Comparison of ENCODE assay signal across 24 cellular contexts in genomic region chr2:152444448-152444847, GRCh38.
A peak's percentile ranks its signal among the peaks of the same experiment; 100 is the strongest.
DNase-seq lines count a peak whose midpoint lies in the region; ATAC-seq and TF ChIP-seq lines count a peak whose summit lies in the region.
"Had no signal": no experiment of that assay in that cellular context is flagged by ENCODE, and none has a peak within 500 bp of the region (broad histone marks: within the 10 kb centered on the region; RNA-seq: fewer than 3 reads in every experiment).

No MANE protein-coding gene starts in this region.

- peaks cover 4% of the 10 kb centered on the region for H3K4me1 Mint-ChIP-seq in T-helper 2 cell treated with Interferon-gamma antibody and Interleukin-4, amounts not matched to agents 5 μg/mL and 100 μg/mL, for 36 hours (ENCODE audit: low read depth)
- H3K4me1 Mint-ChIP-seq: activated CD4-positive, alpha-beta T cell treated with anti-CD3 and anti-CD28 coated beads, Interleukin-2, amount 10 ng/mL, durations not matched to agents 7 days and 5 days; activated CD8-positive, alpha-beta memory T cell treated with anti-CD3 and anti-CD28 coated beads, Interleukin-2, amount 10 ng/mL, durations not matched to agents 7 days and 5 days had no signal

- H3K9me3 ChIP-seq in Panc1 (ENCODE audit: control insufficient read depth, insufficient read depth, low read depth, low read length) = no peaks in the 10 kb centered on the region
- H3K9me3 ChIP-seq in right lobe of liver = no peaks in the 10 kb centered on the region
- no peaks in the 10 kb centered on the region for H3K9me3 ChIP-seq in stomach
- H3K9me3 ChIP-seq: esophagus squamous epithelium, gastroesophageal sphincter had no signal

- TF ChIP-seq POLR2A in right lobe of liver (IDR thresholded peaks at IDR 0.05) (no peak), stomach (IDR thresholded peaks at IDR 0.05) (no peak)

- H3K9me3 Mint-ChIP-seq in T-helper 2 cell treated with Interferon-gamma antibody and Interleukin-4, amounts not matched to agents 5 μg/mL and 100 μg/mL, for 36 hours = no peaks in the 10 kb centered on the region
- H3K9me3 Mint-ChIP-seq: activated CD4-positive, alpha-beta T cell treated with anti-CD3 and anti-CD28 coated beads, Interleukin-2, amount 10 ng/mL, durations not matched to agents 7 days and 5 days had no signal

- no TSS peak for BruUV-seq in Panc1 (replicated peaks; lab: Mats Ljungman, UMichigan)

- no peaks in the 10 kb centered on the region for H3K36me3 Mint-ChIP-seq in T-helper 2 cell treated with Interferon-gamma antibody and Interleukin-4, amounts not matched to agents 5 μg/mL and 100 μg/mL, for 36 hours (ENCODE audit: low read depth)
- H3K36me3 Mint-ChIP-seq: activated CD8-positive, alpha-beta memory T cell treated with anti-CD3 and anti-CD28 coated beads, Interleukin-2, amount 10 ng/mL, durations not matched to agents 7 days and 5 days; CD4-positive, alpha-beta memory T cell had no signal

- CTCF ChIA-PET in Panc1 (lab: Charles Lee) = no interaction called here

- in situ Hi-C loops in Panc1 (cut with HindIII; ENCODE audit: low pct_unique_long_range_greater_than_20kb, low sequenced_read_pairs) = no loop called here

- H3K27ac ChIP-seq in Panc1 (ENCODE audit: low read length) (peak overlapping the region; percentile 13; the same call in 1 of the 2 replicates), caudate nucleus (ENCODE audit: low read depth, low read length) (peak overlapping the region; percentile 63), right lobe of liver (no peak overlapping the region), stomach (no peak overlapping the region)
- H3K27ac ChIP-seq: gastroesophageal sphincter, hepatocyte, HL-60 had no signal

- H3K27me3 ChIP-seq in Panc1 (ENCODE audit: control insufficient read depth, insufficient read depth, low read length) (no peaks in the 10 kb centered on the region), right lobe of liver (no peaks in the 10 kb centered on the region), stomach (no peaks in the 10 kb centered on the region)
- H3K27me3 ChIP-seq: esophagus squamous epithelium, gastroesophageal sphincter, hepatocyte had no signal

- no peak for TF ChIP-seq CTCF in Panc1 (IDR thresholded peaks at IDR 0.05)
- no peak for TF ChIP-seq CTCF in right lobe of liver (IDR thresholded peaks at IDR 0.05)
- TF ChIP-seq CTCF in stomach (IDR thresholded peaks at IDR 0.05) = no peak

- POLR2A ChIA-PET in Panc1 (lab: Charles Lee) = no interaction called here

- no peak overlapping the region for H3K4me3 ChIP-seq in Panc1 (ENCODE audit: low read depth in 2 of 2, low read length in 2 of 2)
- H3K4me3 ChIP-seq in right lobe of liver = no peak overlapping the region
- H3K4me3 ChIP-seq in stomach = no peak overlapping the region
- H3K4me3 ChIP-seq: esophagus squamous epithelium, gastroesophageal sphincter, GM12878, hepatocyte, smooth muscle cell had no signal

- WGBS in right lobe of liver (ENCODE audit: insufficient coverage, low coverage, low lambda C conversion rate, missing lambda C conversion rate) = 57% methylated on average over 3 of the region's 3 CpGs
- WGBS in stomach, 5 donors = 66 to 77% (median 71%) methylated on average over 3 of the region's 3 CpGs

- ATAC-seq in Panc1 (no peak), right lobe of liver (peak in 3 of 4 donors; percentile 33 to 59 (median 53))
- ATAC-seq: activated CD8-positive, alpha-beta memory T cell treated with anti-CD3 and anti-CD28 coated beads, Interleukin-2, amount 10 ng/mL, durations not matched to agents 7 days and 5 days; gastroesophageal sphincter; left colon; naive thymus-derived CD4-positive, alpha-beta T cell had no signal

- DNase-seq in Panc1 (ENCODE audit: low read depth, low spot score) (no peak), caudate nucleus (lab: John Stamatoyannopoulos, UW) (no peak), right lobe of liver (no peak), superior temporal gyrus (ENCODE audit: extremely low spot score) (peak; percentile 72), NOMO-1 treated with DMSO at 0.1 percent for 48 hours (lab: John Stamatoyannopoulos, UW; ENCODE audit: unreplicated experiment) (no peak), stomach (no peak)
- no peak for DNase-seq in T-helper 2 cell treated with Interferon-gamma antibody and Interleukin-4, amounts not matched to agents 5 μg/mL and 100 μg/mL, for 36 hours (ENCODE audit: low spot score)
- DNase-seq: activated CD4-positive, alpha-beta T cell treated with anti-CD3 and anti-CD28 coated beads, Interleukin-2, amount 10 ng/mL, durations not matched to agents 7 days and 5 days; activated CD8-positive, alpha-beta memory T cell treated with anti-CD3 and anti-CD28 coated beads, Interleukin-2, amount 10 ng/mL, durations not matched to agents 7 days and 5 days; activated naive CD4-positive, alpha-beta T cell treated with Interleukin-2 at 50 U/mL for 16 hours; CD4-positive, alpha-beta memory T cell; cortex of kidney; esophagus squamous epithelium; Karpas-422; left colon; MV-4-11; naive thymus-derived CD4-positive, alpha-beta T cell; NCI-H510A; stimulated activated CD4-positive, alpha-beta T cell treated with anti-CD3 and anti-CD28 coated beads, Interleukin-2, amount 100 ng/mL, for 24 hours had no signal

- H3K36me3 ChIP-seq in Panc1 (ENCODE audit: control insufficient read depth, insufficient read depth, low read length) (no peaks in the 10 kb centered on the region), right lobe of liver (no peaks in the 10 kb centered on the region), stomach (no peaks in the 10 kb centered on the region)
- H3K36me3 ChIP-seq: esophagus squamous epithelium, gastroesophageal sphincter had no signal

- H3K4me1 ChIP-seq in Panc1 (ENCODE audit: control insufficient read depth, insufficient read depth, low read length) (peaks cover 7% of the 10 kb centered on the region; the same call in 1 of the 2 replicates), right lobe of liver (no peaks in the 10 kb centered on the region), stomach (peaks cover 4 to 42% (median 22%) of the 10 kb centered on the region in 4 donors)

- TF ChIP-seq EP300 in stomach (IDR thresholded peaks at IDR 0.05) = no peak

- no peak overlapping the region for H3K4me3 Mint-ChIP-seq in T-helper 2 cell treated with Interferon-gamma antibody and Interleukin-4, amounts not matched to agents 5 μg/mL and 100 μg/mL, for 36 hours
- H3K4me3 Mint-ChIP-seq: activated CD4-positive, alpha-beta T cell treated with anti-CD3 and anti-CD28 coated beads, Interleukin-2, amount 10 ng/mL, durations not matched to agents 7 days and 5 days; activated CD8-positive, alpha-beta memory T cell treated with anti-CD3 and anti-CD28 coated beads, Interleukin-2, amount 10 ng/mL, durations not matched to agents 7 days and 5 days; CD4-positive, alpha-beta memory T cell; naive thymus-derived CD4-positive, alpha-beta T cell had no signal

- H3K27me3 Mint-ChIP-seq in T-helper 2 cell treated with Interferon-gamma antibody and Interleukin-4, amounts not matched to agents 5 μg/mL and 100 μg/mL, for 36 hours (ENCODE audit: low read depth) = peaks cover 12% of the 10 kb centered on the region

- no peak overlapping the region for H3K27ac Mint-ChIP-seq in T-helper 2 cell treated with Interferon-gamma antibody and Interleukin-4, amounts not matched to agents 5 μg/mL and 100 μg/mL, for 36 hours
- H3K27ac Mint-ChIP-seq: activated CD4-positive, alpha-beta T cell treated with anti-CD3 and anti-CD28 coated beads, Interleukin-2, amount 10 ng/mL, durations not matched to agents 7 days and 5 days; activated CD8-positive, alpha-beta memory T cell treated with anti-CD3 and anti-CD28 coated beads, Interleukin-2, amount 10 ng/mL, durations not matched to agents 7 days and 5 days; CD4-positive, alpha-beta memory T cell; naive thymus-derived CD4-positive, alpha-beta T cell had no signal

- intact Hi-C loops in Panc1 (cut with micrococcal nuclease; ENCODE audit: unreplicated experiment) = no loop called here
- intact Hi-C loops in right lobe of liver (cut with DNase I) = no loop called here
- intact Hi-C loops in stomach (cut with DNase I; ENCODE audit: low total_unique reads) = no loop called here

Comparison
In these comparisons a context has a peak if more than half of its experiments do, and no peak if none do; other contexts are left out.
1. H3K27ac ChIP-seq: peak in Panc1 (single experiment) and caudate nucleus (single experiment); none in right lobe of liver (0 of 3) and stomach (0 of 5).